Comparison of ENCODE assay signal across 6 cellular contexts in genomic region chr11:65353900-65354264, GRCh38. TPM values are rescaled to one million over a fixed set of nuclear protein-coding genes. Genes with fewer than 3 reads are reported as not detected.
DNase-seq lines count a peak whose midpoint lies in the region; ATAC-seq, FAIRE-seq and TF ChIP-seq lines count a peak whose summit lies in the region.

No MANE protein-coding gene starts in this region.

- H3K36me3 Mint-ChIP-seq in neural crest cell (ENCODE audit: low read depth) = peaks cover 6% of the 10 kb centered on the region

- CTCF ChIA-PET in HCT116 (lab: Charles Lee) = interaction anchor here (1.5 to 5.6 kb wide), 3 partner anchors 20 to 154 kb away, joined by 5 to 49 read pairs (median 5); partner anchors contain the start of gene DPF2

- DNase-seq in HCT116 (ENCODE audit: low read depth, low spot score) (no peak), breast epithelium (ENCODE audit: low spot score in 2 of 2) (no peak), neural crest cell (ENCODE audit: low read depth, low spot score) (no peak), GM19239 (ENCODE audit: insufficient read length, low spot score) (no peak), pons (ENCODE audit: low spot score) (no peak), EL (no peak)

- no peak for ATAC-seq in HCT116

- H3K9me3 ChIP-seq in HCT116 (ENCODE audit: control insufficient read depth in 1 of 2, insufficient read depth in 1 of 2, low read depth in 1 of 2, low read length in 2 of 2) = no peaks in the 10 kb centered on the region
- no peaks in the 10 kb centered on the region for H3K9me3 ChIP-seq in breast epithelium

- H4K20me1 ChIP-seq in HCT116 (ENCODE audit: insufficient read depth) = no peaks in the 10 kb centered on the region

- peaks cover 16 to 18% of the 10 kb centered on the region in 2 experiments for H3K36me3 ChIP-seq in HCT116 (ENCODE audit: control insufficient read depth in 1 of 2, insufficient read depth in 2 of 2, low read length in 2 of 2)
- no peaks in the 10 kb centered on the region for H3K36me3 ChIP-seq in breast epithelium

- H3K27ac Mint-ChIP-seq in neural crest cell (ENCODE audit: unreplicated experiment) = peak overlapping the region; percentile 82

- H3K4me3 ChIP-seq in HCT116 (replicated peaks in 1 of 2; ENCODE audit: low read depth in 1 of 2, low read length in 2 of 2) (peak overlapping the region in 1 of 2 experiments; percentile 60; a peak in 2 of 4 replicates), breast epithelium (peak overlapping the region; percentile 63 to 84 (median 78))

- RAD21 ChIA-PET in HCT116 (lab: Charles Lee; ENCODE audit: low non-redundant PET in 1 of 2, low total read pairs in 2 of 2, uncharacterized antibody in 2 of 2, unreplicated experiment in 2 of 2) = no interaction called here

- intact Hi-C loops in HCT116 (cut with micrococcal nuclease) = no loop called here
- intact Hi-C loops in breast epithelium (cut with DNase I; ENCODE audit: low total_unique reads) = no loop called here

- TF ChIP-seq POLR2A in HCT116 (IDR thresholded peaks at IDR 0.05; ENCODE audit: borderline replicate concordance, extremely low read depth, insufficient read depth, insufficient read length) = no peak
- TF ChIP-seq POLR2A in breast epithelium (IDR thresholded peaks at IDR 0.05) = no peak

- H3K9me2 ChIP-seq in HCT116 (ENCODE audit: insufficient read depth) = no peaks in the 10 kb centered on the region

- peaks cover 3 to 20% of the 10 kb centered on the region in 2 experiments; a peak in 2 of 4 replicates for H3K4me1 ChIP-seq in HCT116 (ENCODE audit: control insufficient read depth in 1 of 2, insufficient read depth in 2 of 2, low read length in 2 of 2)
- peaks cover 4 to 5% of the 10 kb centered on the region in 2 donors for H3K4me1 ChIP-seq in breast epithelium

- peak overlapping the region; percentile 50; the same call in 1 of the 2 replicates for H3K9ac ChIP-seq in HCT116 (ENCODE audit: low read length)

- peak overlapping the region; percentile 87 for H3K4me2 ChIP-seq in HCT116 (ENCODE audit: low read length)

- H3K79me2 ChIP-seq in HCT116 (ENCODE audit: insufficient read depth, low read length) = no peaks in the 10 kb centered on the region

- H3K27ac ChIP-seq in HCT116 (ENCODE audit: low read depth, low read length) (peak overlapping the region; percentile 43), breast epithelium (peak overlapping the region; percentile 58 to 62)

- peaks cover 15% of the 10 kb centered on the region for H3K4me1 Mint-ChIP-seq in neural crest cell

- no peak for TF ChIP-seq CTCF in HCT116 (IDR thresholded peaks at IDR 0.05 in 2 of 3, conservative IDR thresholded peaks at IDR 0.05 in 1 of 3; ENCODE audit: borderline replicate concordance in 1 of 3, insufficient read depth in 1 of 3, low read depth in 2 of 3, low read length in 2 of 3)
- no peak for TF ChIP-seq CTCF in breast epithelium (IDR thresholded peaks at IDR 0.05)
- no peak for TF ChIP-seq CTCF in neural crest cell (conservative IDR thresholded peaks at IDR 0.05)

- no TSS peak for BruUV-seq in HCT116 (replicated peaks; lab: Mats Ljungman, UMichigan)

- H3K27me3 ChIP-seq in HCT116 (ENCODE audit: insufficient read depth, low read length) = no peaks in the 10 kb centered on the region
- H3K27me3 ChIP-seq in breast epithelium = peaks cover 0 to 9% of the 10 kb centered on the region in 2 donors

- no peak for FAIRE-seq in GM19239 (lab: Jason Lieb, UNC)

- peak overlapping the region; percentile 86 for H3K4me3 Mint-ChIP-seq in neural crest cell

- no peak for TF ChIP-seq RAD21 in HCT116 (IDR thresholded peaks at IDR 0.05; ENCODE audit: low read depth)

- no peak overlapping the region for H2AFZ ChIP-seq in HCT116 (ENCODE audit: low read depth, low read length, poor library complexity, severe bottlenecking)

- no peaks in the 10 kb centered on the region for H3K9me3 Mint-ChIP-seq in neural crest cell

- POLR2A ChIA-PET in HCT116 (lab: Charles Lee) = interaction anchor here (0.7 to 0.8 kb wide), 2 partner anchors 24 to 153 kb away, joined by 3 read pairs; no protein-coding TSS in a partner anchor

- peaks cover 16% of the 10 kb centered on the region for H3K27me3 Mint-ChIP-seq in neural crest cell (ENCODE audit: low read depth)

TF ChIP-seq in HCT116, 20 proteins besides CTCF, POLR2A, EP300 and RAD21:
- TF ChIP-seq FOSL1 (IDR thresholded peaks at IDR 0.05; ENCODE audit: low read depth) (no peak), REST (IDR thresholded peaks at IDR 0.05; ENCODE audit: low read depth) (no peak), EZH2phosphoT487 (IDR thresholded peaks at IDR 0.05; ENCODE audit: borderline replicate concordance) (no peak), ELF1 (IDR thresholded peaks at IDR 0.05; ENCODE audit: borderline replicate concordance, low read depth) (no peak)

RNA-seq across cellular contexts. Expression of gene TIGD3, which starts 0.7 kb away (rescaled TPM):
- 2.4 TPM for total RNA-seq in HCT116 (2021; ENCODE audit: unreplicated experiment)
- 1.5 and 1.6 TPM in 2 replicates for polyA plus RNA-seq in HCT116 (2012)
- 1 to 10 TPM in 1 of 3 donors, under 1 TPM in 1, not detected in 1; 0.29 to 1.3 TPM for total RNA-seq in breast epithelium
- total RNA-seq in neural crest cell = 3.3 TPM in 2 replicates

RNA-seq across cellular contexts. Expression of gene DPF2, which starts 20.2 kb away (rescaled TPM):
- total RNA-seq in HCT116 (2021; ENCODE audit: unreplicated experiment) (72.0 TPM), breast epithelium (10 to 100 TPM; 30.7 to 44.8 (median 39.7) TPM), neural crest cell (96.3 and 99.0 TPM in 2 replicates)
- polyA plus RNA-seq in HCT116 (2012) = 57.3 and 62.2 TPM in 2 replicates

RNA-seq across cellular contexts. Expression of gene SLC25A45, which starts 28.6 kb away (rescaled TPM):
- total RNA-seq in HCT116 (2021; ENCODE audit: unreplicated experiment) = 3.9 TPM
- polyA plus RNA-seq in HCT116 (2012) = 2.0 and 2.3 TPM in 2 replicates
- total RNA-seq in breast epithelium = 1 to 10 TPM; 5.4 to 9.1 (median 6.6) TPM
- 1.5 and 1.8 TPM in 2 replicates for total RNA-seq in neural crest cell

RNA-seq across cellular contexts. Expression of gene FRMD8, which starts 32.6 kb away (rescaled TPM):
- total RNA-seq in HCT116 (2021; ENCODE audit: unreplicated experiment) (35.8 TPM), breast epithelium (10 to 100 TPM; 22.9 to 57.0 (median 49.0) TPM), neural crest cell (25.6 and 29.0 TPM in 2 replicates)
- polyA plus RNA-seq in HCT116 (2012) = 12.9 and 20.6 TPM in 2 replicates

RNA-seq across cellular contexts. Expression of gene CDC42EP2, which starts 39.2 kb away (rescaled TPM):
- 15.4 TPM for total RNA-seq in HCT116 (2021; ENCODE audit: unreplicated experiment)
- polyA plus RNA-seq in HCT116 (2012) = 17.2 and 20.4 TPM in 2 replicates
- total RNA-seq in breast epithelium = 10 to 100 TPM; 11.3 to 20.8 (median 13.4) TPM
- 2.3 and 4.0 TPM in 2 replicates for total RNA-seq in neural crest cell
